8 cellular contexts compared by ENCODE assay signal in the genomic region with DNA sequence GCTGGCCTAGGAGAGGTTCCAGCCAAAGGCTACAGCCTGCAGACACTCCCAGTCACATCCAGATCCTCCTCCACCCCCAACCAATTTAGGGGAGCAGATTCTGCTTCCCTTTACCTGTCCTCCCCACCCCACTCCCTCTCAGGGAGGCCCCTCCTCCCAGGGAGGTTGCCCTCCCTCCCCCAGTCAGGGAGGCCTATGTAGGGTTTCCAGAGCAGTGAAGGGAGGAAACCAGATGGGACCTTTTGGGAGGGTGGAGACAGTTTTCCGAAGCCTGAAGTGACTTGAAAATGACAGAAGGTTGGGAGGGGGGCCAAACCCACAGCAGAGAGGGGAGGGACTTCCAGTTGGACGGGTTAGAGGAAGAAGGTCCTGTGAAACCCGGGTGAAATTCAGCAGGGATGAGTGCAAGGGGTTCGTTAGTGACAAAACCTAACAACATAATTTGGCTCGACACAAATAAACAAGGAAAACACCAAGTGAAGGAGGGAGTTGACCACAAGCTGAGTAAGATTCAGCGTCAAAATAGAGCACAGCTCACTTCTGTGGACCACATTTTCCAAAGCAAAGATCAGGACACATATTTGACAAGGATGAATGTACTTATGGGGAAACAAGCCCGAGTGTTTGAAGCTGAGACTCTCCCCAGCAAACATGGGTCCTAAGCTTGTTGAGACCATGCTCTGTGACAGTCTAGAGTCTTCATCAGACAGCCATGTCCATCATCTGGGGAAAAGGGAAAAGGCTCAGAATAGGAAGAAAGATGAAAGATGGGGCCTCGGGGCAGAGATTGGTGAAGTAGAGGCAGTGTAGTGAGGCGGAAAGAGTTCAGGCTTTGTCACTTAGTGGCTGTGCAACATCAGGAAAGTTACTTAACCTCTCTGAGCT. TPM values are rescaled to one million over a fixed set of nuclear protein-coding genes. Genes with fewer than 3 reads are reported as not detected.
DNase-seq lines count a peak whose midpoint lies in the region; ATAC-seq and TF ChIP-seq lines count a peak whose summit lies in the region.

No MANE protein-coding gene starts in this region.

- TF ChIP-seq CTCF in CD8-positive, alpha-beta T cell (IDR thresholded peaks at IDR 0.05), result no peak
- no peak for TF ChIP-seq CTCF in esophagus squamous epithelium (IDR thresholded peaks at IDR 0.05)

- WGBS in esophagus squamous epithelium, 2 donors, result 16 to 24% methylated on average over 7 to 9 of the region's 9 CpGs

- no peaks in the 10 kb centered on the region for H3K36me3 ChIP-seq in CD8-positive, alpha-beta T cell (ENCODE audit: insufficient read depth, low read length)
- no peaks in the 10 kb centered on the region for H3K36me3 ChIP-seq in esophagus squamous epithelium

- H3K27me3 ChIP-seq in CD8-positive, alpha-beta T cell (ENCODE audit: insufficient read depth, low read length), result no peaks in the 10 kb centered on the region
- H3K27me3 ChIP-seq in esophagus squamous epithelium, result no peaks in the 10 kb centered on the region

- H3K27ac ChIP-seq in CD8-positive, alpha-beta T cell (ENCODE audit: low read depth, low read length), result peak overlapping the region; percentile 98
- H3K27ac ChIP-seq in esophagus squamous epithelium, result peak overlapping the region; percentile 91 to 98 (median 92)

- TF ChIP-seq POLR2A in esophagus squamous epithelium (IDR thresholded peaks at IDR 0.05), result peak in 1 of 4 donors; percentile 44

- H3K4me1 Mint-ChIP-seq in CD8-positive, alpha-beta T cell (ENCODE audit: low read depth), result peaks cover 60% of the 10 kb centered on the region

- no peaks in the 10 kb centered on the region for H3K9me3 Mint-ChIP-seq in CD8-positive, alpha-beta T cell

- no peaks in the 10 kb centered on the region for H3K9me3 ChIP-seq in CD8-positive, alpha-beta T cell (ENCODE audit: low read length)
- H3K9me3 ChIP-seq in esophagus squamous epithelium, result no peaks in the 10 kb centered on the region

- ATAC-seq in CD8-positive, alpha-beta T cell, result peak; percentile 15
- ATAC-seq in GM21515 (IDR thresholded peaks at IDR 0.05; ENCODE audit: unreplicated experiment) (peak; percentile 20), sciatic nerve (peak; percentile 43)

- peak in 5 of 7 experiments; percentile 16 to 63 (median 44) for DNase-seq in CD8-positive, alpha-beta T cell
- DNase-seq in Kasumi-1 (lab: John Stamatoyannopoulos, UW) (peak; percentile 53 to 60), esophagus squamous epithelium (lab: John Stamatoyannopoulos, UW) (peak; percentile 20), sciatic nerve (ENCODE audit: low spot score) (no peak), iPS-NIHi7 (ENCODE audit: extremely low spot score) (no peak), dedifferentiated amniotic fluid mesenchymal stem cell (ENCODE audit: extremely low spot score) (no peak)
- peak; percentile 29 to 50 for DNase-seq in activated CD4-positive, alpha-beta T cell treated with anti-CD3 and anti-CD28 coated beads, Interleukin-2, amount 50 U/mL, for 48 hours

- no peaks in the 10 kb centered on the region for H3K27me3 Mint-ChIP-seq in CD8-positive, alpha-beta T cell (ENCODE audit: low read depth)

- H3K4me1 ChIP-seq in CD8-positive, alpha-beta T cell (ENCODE audit: insufficient read depth, low read length), result peaks cover 58% of the 10 kb centered on the region
- H3K4me1 ChIP-seq in esophagus squamous epithelium, result peaks cover 0 to 71% (median 22%) of the 10 kb centered on the region in 3 donors

- intact Hi-C loops in CD8-positive, alpha-beta T cell (cut with DNase I, micrococcal nuclease), result loop anchor here (1.0 to 5.0 kb wide), 3 partner anchors 37 to 68 kb away; a partner anchor contains a TSS
- intact Hi-C loops in esophagus squamous epithelium (cut with DNase I), result loop anchor here (5.0 kb wide), 1 partner anchor 38 kb away; no protein-coding TSS in a partner anchor
- intact Hi-C loops in sciatic nerve (cut with DNase I), result no loop called here

- peak overlapping the region; percentile 78 for H3K4me3 ChIP-seq in CD8-positive, alpha-beta T cell (ENCODE audit: low read depth, low read length)
- H3K4me3 ChIP-seq in esophagus squamous epithelium, result peak overlapping the region; percentile 41 to 70 (median 56)

- POLR2A ChIA-PET in CD8-positive, alpha-beta T cell (lab: Charles Lee), result interaction anchor here (1.0 to 9.5 kb wide), 5 partner anchors 35 to 101 kb away, joined by 3 to 270 read pairs (median 12); a partner anchor contains a TSS

- peak overlapping the region; percentile 82 for H3K4me3 Mint-ChIP-seq in CD8-positive, alpha-beta T cell

- H3K27ac Mint-ChIP-seq in CD8-positive, alpha-beta T cell, result peak overlapping the region; percentile 99

- CTCF ChIA-PET in CD8-positive, alpha-beta T cell (lab: Charles Lee), result interaction anchor here (1.4 to 15.4 kb wide), 6 partner anchors 15 to 102 kb away, joined by 5 to 278 read pairs (median 34); a partner anchor contains a TSS

- H3K36me3 Mint-ChIP-seq in CD8-positive, alpha-beta T cell, result no peaks in the 10 kb centered on the region

RNA-seq across cellular contexts. Expression of a gene that starts 46.4 kb away (rescaled TPM):
- 10 to 100 TPM; 65.6 to 74.7 TPM for total RNA-seq in CD8-positive, alpha-beta T cell
- total RNA-seq in esophagus squamous epithelium (10 to 100 TPM in 3 of 4 donors, 1 to 10 TPM in 1; 9.1 to 18.1 (median 16.5) TPM), sciatic nerve (32.1 TPM)

Comparison
In these comparisons a context has a peak if more than half of its experiments do, and no peak if none do; other contexts are left out.
1. DNase-seq: peak in CD8-positive, alpha-beta T cell (5 of 7), Kasumi-1 (2 of 2), activated CD4-positive, alpha-beta T cell treated with anti-CD3 and anti-CD28 coated beads, Interleukin-2, amount 50 U/mL, for 48 hours (2 of 2) and esophagus squamous epithelium (single experiment); none in sciatic nerve (single experiment), iPS-NIHi7 (single experiment) and dedifferentiated amniotic fluid mesenchymal stem cell (single experiment).
2. Peak in every context shown above with its lines, with median percentiles within 50 percentile points of each other: ATAC-seq.